In genomic region chr7:27154901-27155815, GRCh38 we compare ENCODE assay signal across 9 cellular contexts. TPM values are rescaled to one million over a fixed set of nuclear protein-coding genes. Genes with fewer than 3 reads are reported as not detected.
A peak's percentile ranks its signal among the peaks of the same experiment; 100 is the strongest.
DNase-seq lines count a peak whose midpoint lies in the region; ATAC-seq and TF ChIP-seq lines count a peak whose summit lies in the region.
"Had no signal": no experiment of that assay in that cellular context is flagged by ENCODE, and none has a peak within 500 bp of the region (broad histone marks: within the 10 kb centered on the region; RNA-seq: fewer than 3 reads in every experiment).

No MANE protein-coding gene starts in this region.

- H3K9me3 Mint-ChIP-seq in activated naive CD8-positive, alpha-beta T cell treated with anti-CD3 and anti-CD28 coated beads, Interleukin-2, amount 50 U/mL, for 24 hours: no peaks in the 10 kb centered on the region
- peaks cover 0 to 37% (median 5%) of the 10 kb centered on the region in 7 donors for H3K9me3 Mint-ChIP-seq in naive B cell

- H3K4me2 ChIP-seq in PC-9: no peak overlapping the region

- H3K9me3 ChIP-seq in left ventricle myocardium inferior (replicated peaks) (no peaks in the 10 kb centered on the region), vagina (no peaks in the 10 kb centered on the region), PC-9 (ENCODE audit: insufficient read depth, low read depth) (no peaks in the 10 kb centered on the region)

- TF ChIP-seq POLR2A in vagina (IDR thresholded peaks at IDR 0.05): no peak

- no peaks in the 10 kb centered on the region for H4K20me1 ChIP-seq in PC-9 (ENCODE audit: insufficient read depth)

- intact Hi-C loops in left ventricle myocardium inferior (cut with micrococcal nuclease) (no loop called here), left ventricle myocardium superior (cut with micrococcal nuclease) (no loop called here), vagina (cut with DNase I) (loop anchor here (10.0 kb wide), 1 partner anchor 950 kb away; the partner anchor contains the start of genes CBX3 and HNRNPA2B1), PC-9 (cut with micrococcal nuclease; ENCODE audit: unreplicated experiment) (no loop called here)

- BruUV-seq in PC-9 (replicated peaks; lab: Mats Ljungman, UMichigan): no TSS peak

- peak overlapping the region; percentile 49 for H3K27ac Mint-ChIP-seq in activated naive CD8-positive, alpha-beta T cell treated with anti-CD3 and anti-CD28 coated beads, Interleukin-2, amount 50 U/mL, for 24 hours
- peak overlapping the region in 5 of 6 donors; percentile 44 to 99 (median 92) for H3K27ac Mint-ChIP-seq in naive B cell

- CTCF ChIA-PET in PC-9 (lab: Charles Lee): interaction anchor here (0.6 kb wide), 1 partner anchor 385 kb away, joined by 3 read pairs; no protein-coding TSS in a partner anchor

- H3K27me3 ChIP-seq in left ventricle myocardium inferior (ENCODE audit: low read depth) (peaks cover 100% of the 10 kb centered on the region), vagina (no peaks in the 10 kb centered on the region), PC-9 (ENCODE audit: insufficient read depth, low read depth) (no peaks in the 10 kb centered on the region)

- peaks cover 1% of the 10 kb centered on the region for H3K36me3 Mint-ChIP-seq in activated naive CD8-positive, alpha-beta T cell treated with anti-CD3 and anti-CD28 coated beads, Interleukin-2, amount 50 U/mL, for 24 hours (ENCODE audit: low read depth)
- peaks cover 0 to 15% of the 10 kb centered on the region in 2 donors for H3K36me3 Mint-ChIP-seq in naive B cell

- H3K27ac ChIP-seq in left ventricle myocardium inferior (replicated peaks): no peak overlapping the region
- H3K27ac ChIP-seq in vagina: peak overlapping the region; percentile 74
- no peak overlapping the region for H3K27ac ChIP-seq in PC-9

- DNase-seq in left ventricle myocardium inferior: no peak
- DNase-seq in left ventricle myocardium superior: no peak
- no peak for DNase-seq in activated naive CD8-positive, alpha-beta T cell treated with anti-CD3 and anti-CD28 coated beads, Interleukin-2, amount 50 U/mL, for 24 hours
- DNase-seq in naive B cell: no peak
- no peak for DNase-seq in vagina (ENCODE audit: extremely low spot score in 2 of 2)
- no peak for DNase-seq in NCI-H526 treated with DMSO at 0.1 percent for 48 hours (lab: John Stamatoyannopoulos, UW)
- DNase-seq in PC-9: no peak
- DNase-seq: NCI-H2081 had no signal

- ATAC-seq in left ventricle myocardium superior: no peak
- no peak for ATAC-seq in activated naive CD8-positive, alpha-beta T cell treated with anti-CD3 and anti-CD28 coated beads, Interleukin-2, amount 50 U/mL, for 24 hours
- ATAC-seq in naive B cell (ENCODE audit: low read depth in 2 of 2): no peak
- no peak for ATAC-seq in GM21381 (IDR thresholded peaks at IDR 0.05; ENCODE audit: unreplicated experiment)

- H3K9me2 ChIP-seq in PC-9 (ENCODE audit: insufficient read depth): no peaks in the 10 kb centered on the region

- no peak overlapping the region for H2AFZ ChIP-seq in PC-9

- no peak for TF ChIP-seq CTCF in left ventricle myocardium inferior (IDR thresholded peaks at IDR 0.05; ENCODE audit: borderline replicate concordance)
- TF ChIP-seq CTCF in vagina (IDR thresholded peaks at IDR 0.05): no peak
- TF ChIP-seq CTCF in PC-9 (conservative IDR thresholded peaks at IDR 0.05): no peak

- H3K4me3 ChIP-seq in left ventricle myocardium inferior (peak overlapping the region; percentile 52), vagina (peak overlapping the region; percentile 46 to 53), PC-9 (no peak overlapping the region)

- H3K27me3 Mint-ChIP-seq in activated naive CD8-positive, alpha-beta T cell treated with anti-CD3 and anti-CD28 coated beads, Interleukin-2, amount 50 U/mL, for 24 hours: peaks cover 91% of the 10 kb centered on the region
- H3K27me3 Mint-ChIP-seq in naive B cell: peaks cover 62 to 86% (median 79%) of the 10 kb centered on the region in 3 donors

- no peaks in the 10 kb centered on the region for H3K36me3 ChIP-seq in left ventricle myocardium inferior
- no peaks in the 10 kb centered on the region for H3K36me3 ChIP-seq in vagina
- H3K36me3 ChIP-seq in PC-9 (ENCODE audit: low read depth): no peaks in the 10 kb centered on the region

- no peaks in the 10 kb centered on the region for H3F3A ChIP-seq in PC-9 (ENCODE audit: insufficient read depth, low read depth)

- POLR2A ChIA-PET in PC-9 (lab: Charles Lee; ENCODE audit: unreplicated experiment): interaction anchor here (0.6 kb wide), 1 partner anchor 519 kb away, joined by 10 read pairs; no protein-coding TSS in a partner anchor

- H3K4me1 ChIP-seq in left ventricle myocardium inferior (peaks cover 46% of the 10 kb centered on the region), vagina (peaks cover 51% of the 10 kb centered on the region), PC-9 (replicated peaks; ENCODE audit: insufficient read depth) (no peaks in the 10 kb centered on the region)

- H3K4me3 Mint-ChIP-seq in activated naive CD8-positive, alpha-beta T cell treated with anti-CD3 and anti-CD28 coated beads, Interleukin-2, amount 50 U/mL, for 24 hours: peak overlapping the region; percentile 46
- peak overlapping the region; percentile 28 to 81 (median 64) for H3K4me3 Mint-ChIP-seq in naive B cell

- peaks cover 59% of the 10 kb centered on the region for H3K4me1 Mint-ChIP-seq in activated naive CD8-positive, alpha-beta T cell treated with anti-CD3 and anti-CD28 coated beads, Interleukin-2, amount 50 U/mL, for 24 hours
- H3K4me1 Mint-ChIP-seq in naive B cell: peaks cover 41 to 56% (median 56%) of the 10 kb centered on the region in 3 donors

- no peaks in the 10 kb centered on the region for H3K79me2 ChIP-seq in PC-9 (ENCODE audit: low read depth)

RNA-seq across cellular contexts. Expression of gene HOXA7, which starts 1.3 kb away (rescaled TPM):
- total RNA-seq in left ventricle myocardium inferior (0.36 TPM), left ventricle myocardium superior (not detected), vagina (23.8 TPM), PC-9 (2021) (not detected in 2 replicates)
- not detected for polyA plus RNA-seq in naive B cell (ENCODE audit: low read depth in 6 of 6)

RNA-seq across cellular contexts. Expression of gene HOXA3, which starts 2.8 kb away (rescaled TPM):
- total RNA-seq in left ventricle myocardium inferior (not detected), left ventricle myocardium superior (0.72 TPM), vagina (3.9 TPM), PC-9 (2021) (50.5 and 53.1 TPM in 2 replicates)
- not detected for polyA plus RNA-seq in naive B cell (ENCODE audit: low read depth in 6 of 6)

RNA-seq across cellular contexts. Expression of gene HOXA6, which starts 7.6 kb away (rescaled TPM):
- total RNA-seq in left ventricle myocardium inferior: not detected
- not detected for total RNA-seq in left ventricle myocardium superior
- polyA plus RNA-seq in naive B cell (ENCODE audit: low read depth in 6 of 6): not detected
- 1.7 TPM for total RNA-seq in vagina
- total RNA-seq in PC-9 (2021): 0.65 and 1.2 TPM in 2 replicates

RNA-seq across cellular contexts. Expression of gene HOXA9, which starts 10.2 kb away (rescaled TPM):
- total RNA-seq in left ventricle myocardium inferior: not detected
- not detected for total RNA-seq in left ventricle myocardium superior
- polyA plus RNA-seq in naive B cell (ENCODE audit: low read depth in 6 of 6): not detected
- 13.0 TPM for total RNA-seq in vagina
- total RNA-seq in PC-9 (2021): 1.9 and 2.5 TPM in 2 replicates

RNA-seq across cellular contexts. Expression of gene HOXA5, which starts 11.7 kb away (rescaled TPM):
- not detected for total RNA-seq in left ventricle myocardium inferior
- total RNA-seq in left ventricle myocardium superior: not detected
- not detected for polyA plus RNA-seq in naive B cell (ENCODE audit: low read depth in 6 of 6)
- 6.1 TPM for total RNA-seq in vagina
- 0.63 and 1.0 TPM in 2 replicates for total RNA-seq in PC-9 (2021)

Comparison
In these comparisons a context has a peak if more than half of its experiments do, and no peak if none do; other contexts are left out.
1. RNA of gene HOXA7, which starts 1.3 kb away (total RNA-seq): 23.8 TPM in vagina (single experiment); 0.36 TPM in left ventricle myocardium inferior (single experiment), not detected in left ventricle myocardium superior (single experiment) and not detected in PC-9; every median in the first group is over 10 times any median in the second.
2. RNA of gene HOXA3, which starts 2.8 kb away (total RNA-seq): 50.5 to 53.1 TPM in PC-9; 3.9 TPM in vagina (single experiment), 0.72 TPM in left ventricle myocardium superior (single experiment) and not detected in left ventricle myocardium inferior (single experiment); every median in the first group is over 10 times any median in the second.